8 cellular contexts compared by ENCODE assay signal in genomic region chr1:64934115-64934880, GRCh38. TPM values are rescaled to one million over a fixed set of nuclear protein-coding genes. Genes with fewer than 3 reads are reported as not detected.
DNase-seq lines count a peak whose midpoint lies in the region; TF ChIP-seq lines count a peak whose summit lies in the region.

No MANE protein-coding gene starts in this region.

- H3K4me3 ChIP-seq in right atrium auricular region, result no peak overlapping the region

- H3K27ac ChIP-seq in right atrium auricular region, result peak overlapping the region; percentile 74 to 83

- H3K9me3 ChIP-seq in right atrium auricular region, result no peaks in the 10 kb centered on the region

- H3K36me3 Mint-ChIP-seq in HFFc6 (ENCODE audit: low read depth), result peaks cover 18% of the 10 kb centered on the region
- H3K36me3 Mint-ChIP-seq in activated naive CD8-positive, alpha-beta T cell, result peaks cover 7% of the 10 kb centered on the region

- TF ChIP-seq CTCF in HFFc6 (IDR thresholded peaks at IDR 0.05) (no peak), right atrium auricular region (IDR thresholded peaks at IDR 0.05) (no peak)

- no peaks in the 10 kb centered on the region for H3K36me3 ChIP-seq in right atrium auricular region

- no peaks in the 10 kb centered on the region; the same call in 1 of the 2 replicates for H3K27me3 Mint-ChIP-seq in HFFc6 (ENCODE audit: insufficient read depth)
- H3K27me3 Mint-ChIP-seq in activated naive CD8-positive, alpha-beta T cell, result no peaks in the 10 kb centered on the region

- H3K4me3 Mint-ChIP-seq in HFFc6, result peak overlapping the region; percentile 81
- peak overlapping the region; percentile 44 for H3K4me3 Mint-ChIP-seq in activated naive CD8-positive, alpha-beta T cell

- peak overlapping the region; percentile 98 for H3K27ac Mint-ChIP-seq in HFFc6
- H3K27ac Mint-ChIP-seq in activated naive CD8-positive, alpha-beta T cell, result peak overlapping the region; percentile 91

- H3K9me3 Mint-ChIP-seq in HFFc6, result peaks cover 7% of the 10 kb centered on the region; the same call in 1 of the 2 replicates
- peaks cover 10% of the 10 kb centered on the region for H3K9me3 Mint-ChIP-seq in activated naive CD8-positive, alpha-beta T cell (ENCODE audit: low read depth)

- H3K4me1 ChIP-seq in right atrium auricular region, result peaks cover 0 to 48% of the 10 kb centered on the region in 2 donors

- no peaks in the 10 kb centered on the region for H3K27me3 ChIP-seq in right atrium auricular region

- peaks cover 53% of the 10 kb centered on the region for H3K4me1 Mint-ChIP-seq in HFFc6 (ENCODE audit: low read depth)
- H3K4me1 Mint-ChIP-seq in activated naive CD8-positive, alpha-beta T cell (ENCODE audit: low read depth), result peaks cover 75% of the 10 kb centered on the region

- DNase-seq in HFFc6 (peak; percentile 81), right atrium auricular region (ENCODE audit: low spot score) (peak; percentile 70), stromal cell of bone marrow (ENCODE audit: low read depth) (peak; percentile 62), NCI-H1048 (lab: John Stamatoyannopoulos, UW) (no peak), putamen (ENCODE audit: low spot score) (no peak), NCI-H2227 (lab: John Stamatoyannopoulos, UW; ENCODE audit: unreplicated experiment) (no peak), NCI-H2196 (lab: John Stamatoyannopoulos, UW; ENCODE audit: unreplicated experiment) (no peak)

RNA-seq across cellular contexts. Expression of gene JAK1, which starts 32.1 kb away (rescaled TPM):
- 100 to 1,000 TPM in 2 of 6 experiments, 10 to 100 TPM in 4; 90.0 to 104 (median 98.3) TPM for total RNA-seq in HFFc6 (2021; fragmentation: NEBNext Ultra II Directional; extraction: Animal tissue kit (Norgen Biotek cat#: 25700))
- total RNA-seq in right atrium auricular region, result 100 to 1,000 TPM in 1 of 2 donors, 10 to 100 TPM in 1; 90.3 to 122 TPM

Comparison
In these comparisons a context has a peak if more than half of its experiments do, and no peak if none do; other contexts are left out.
1. DNase-seq: peak in HFFc6 (single experiment), right atrium auricular region (single experiment) and stromal cell of bone marrow (single experiment); none in NCI-H1048 (single experiment), putamen (single experiment), NCI-H2227 (single experiment) and NCI-H2196 (single experiment).